20 cellular contexts compared by ENCODE assay signal in the genomic region with DNA sequence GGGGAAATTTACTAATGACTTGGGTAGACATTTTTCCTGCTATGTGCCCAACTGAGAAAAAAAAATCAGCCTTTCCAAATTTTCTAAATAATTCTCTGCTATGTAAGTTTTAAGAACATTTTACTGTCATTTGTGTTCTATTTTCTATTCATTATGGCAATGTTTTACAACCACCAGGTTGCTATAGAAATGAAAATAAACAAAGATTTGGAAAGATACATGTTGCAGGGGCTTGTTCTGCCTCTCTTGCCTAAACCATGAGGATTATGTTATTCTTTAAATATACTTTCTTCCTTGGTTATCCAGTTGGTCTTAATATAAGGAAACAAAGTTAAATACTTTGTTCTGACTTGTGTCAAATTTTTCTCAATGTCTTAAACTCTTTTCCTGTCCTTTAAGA.
"Had no signal": no experiment of that assay in that cellular context is flagged by ENCODE, and none has a peak within 500 bp of the region (broad histone marks: within the 10 kb centered on the region; RNA-seq: fewer than 3 reads in every experiment).

No MANE protein-coding gene starts in this region.

- H3K79me2 ChIP-seq: parathyroid adenoma had no signal

- H3K27ac ChIP-seq: cardiac muscle cell, heart right ventricle, parathyroid adenoma, stomach, transverse colon had no signal

- H3K4me1 ChIP-seq: heart right ventricle, parathyroid adenoma, transverse colon had no signal

- H3K9me3 ChIP-seq: heart right ventricle, stomach, transverse colon had no signal

- H3K27me3 Mint-ChIP-seq: activated CD4-positive, alpha-beta T cell treated with anti-CD3 and anti-CD28 coated beads, Interleukin-2, amount 10 ng/mL, durations not matched to agents 7 days and 5 days; activated CD8-positive, alpha-beta T cell treated with anti-CD3 and anti-CD28 coated beads for 36 hours; memory B cell; T-helper 17 cell had no signal

- H3K9me3 Mint-ChIP-seq: memory B cell had no signal

- H3K4me1 Mint-ChIP-seq: memory B cell, T-helper 17 cell had no signal

- H3K9ac ChIP-seq: parathyroid adenoma had no signal

- DNase-seq: activated CD4-positive, alpha-beta T cell treated with anti-CD3 and anti-CD28 coated beads, Interleukin-2, amount 10 ng/mL, durations not matched to agents 7 days and 5 days; activated CD8-positive, alpha-beta T cell treated with anti-CD3 and anti-CD28 coated beads for 36 hours; activated effector memory CD4-positive, alpha-beta T cell treated with Interleukin-2 at 50 U/mL for 16 hours; activated naive CD4-positive, alpha-beta T cell treated with anti-CD3 and anti-CD28 coated beads for 36 hours; activated T-cell treated with anti-CD3 and anti-CD28 coated beads, Interleukin-2, amount 50 U/mL, for 1 hour; dermis blood vessel endothelial cell; effector CD8-positive, alpha-beta T cell; heart right ventricle; left colon; nucleus accumbens; right cardiac atrium; stimulated activated CD4-positive, alpha-beta T cell treated with anti-CD3 and anti-CD28 coated beads, Interleukin-4, amount 100 ng/mL, for 4 hours; stomach; T-helper 17 cell; transverse colon had no signal

- ATAC-seq: activated CD8-positive, alpha-beta T cell treated with anti-CD3 and anti-CD28 coated beads for 36 hours; heart right ventricle; left colon; right cardiac atrium; T-helper 17 cell had no signal

- H3K27me3 ChIP-seq: cardiac muscle cell, heart right ventricle, stomach, transverse colon had no signal

- H3K4me3 Mint-ChIP-seq: activated CD4-positive, alpha-beta T cell treated with anti-CD3 and anti-CD28 coated beads, Interleukin-2, amount 10 ng/mL, durations not matched to agents 7 days and 5 days; activated CD8-positive, alpha-beta T cell treated with anti-CD3 and anti-CD28 coated beads for 36 hours; activated naive CD4-positive, alpha-beta T cell treated with anti-CD3 and anti-CD28 coated beads for 36 hours; memory B cell; T-helper 17 cell had no signal

- H3K4me3 ChIP-seq: cardiac muscle cell, heart right ventricle, stomach, transverse colon had no signal

- H3K36me3 Mint-ChIP-seq: memory B cell had no signal

- H3K36me3 ChIP-seq: cardiac muscle cell, heart right ventricle, stomach, transverse colon had no signal

- H2AFZ ChIP-seq: parathyroid adenoma had no signal

- H3K27ac Mint-ChIP-seq: activated CD4-positive, alpha-beta T cell treated with anti-CD3 and anti-CD28 coated beads, Interleukin-2, amount 10 ng/mL, durations not matched to agents 7 days and 5 days; activated CD8-positive, alpha-beta T cell treated with anti-CD3 and anti-CD28 coated beads for 36 hours; activated naive CD4-positive, alpha-beta T cell treated with anti-CD3 and anti-CD28 coated beads for 36 hours; memory B cell; T-helper 17 cell had no signal

- FAIRE-seq: keratinocyte, urothelium cell line had no signal
